Comparison of ENCODE assay signal across 23 cellular contexts in the genomic region with DNA sequence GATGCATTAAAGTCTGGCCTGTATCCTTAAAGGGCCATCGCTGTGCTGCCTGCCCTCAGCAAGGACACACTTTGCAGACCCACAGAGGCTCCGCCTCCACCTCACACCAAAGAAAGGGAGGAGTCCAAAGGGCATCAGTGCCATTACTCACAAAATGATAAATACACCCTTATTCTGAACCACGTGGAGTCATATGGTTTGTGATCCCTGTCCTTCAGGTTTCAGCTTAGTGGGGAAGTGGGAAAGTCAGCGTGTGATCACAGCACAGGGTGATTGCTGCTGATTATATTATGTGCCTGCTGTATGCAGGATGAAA. TPM values are rescaled to one million over a fixed set of nuclear protein-coding genes. Genes with fewer than 3 reads are reported as not detected.
"Had no signal": no experiment of that assay in that cellular context is flagged by ENCODE, and none has a peak within 500 bp of the region (broad histone marks: within the 10 kb centered on the region; RNA-seq: fewer than 3 reads in every experiment).

No MANE protein-coding gene starts in this region.

- H3K4me2 ChIP-seq: SK-N-SH had no signal

- H3K27me3 ChIP-seq: ascending aorta, body of pancreas had no signal

- H3K9me3 ChIP-seq: ascending aorta, body of pancreas, SK-N-SH had no signal

- H3K9me2 ChIP-seq: SK-N-SH had no signal

- H3K9ac ChIP-seq: SK-N-SH had no signal

- H3K4me3 ChIP-seq: ascending aorta, body of pancreas, K562 had no signal

- FAIRE-seq: K562, RCC 7860 had no signal

- ATAC-seq: activated naive CD8-positive, alpha-beta T cell treated with anti-CD3 and anti-CD28 coated beads, Interleukin-2, amount 50 U/mL, for 24 hours; activated T-helper 17 cell treated with anti-CD3 and anti-CD28 coated beads, Interleukin-2, amount 50 U/mL, for 72 hours; body of pancreas; K562; WTC11 had no signal

- H3K27ac ChIP-seq: ascending aorta, body of pancreas had no signal

- H3K4me1 ChIP-seq: ascending aorta had no signal

- DNase-seq: activated CD4-positive, alpha-beta T cell treated with anti-CD3 and anti-CD28 coated beads, Interleukin-2, amount 10 ng/mL, durations not matched to agents 24 days and 14 days; activated CD4-positive, alpha-beta T cell treated with anti-CD3 and anti-CD28 coated beads, Interleukin-2, amount 50 U/mL, for 48 hours; activated CD4-positive, CD25-positive, alpha-beta regulatory T cell treated with anti-CD3 and anti-CD28 coated beads, Interleukin-2, amount 50 U/mL, for 72 hours; activated naive CD8-positive, alpha-beta T cell treated with anti-CD3 and anti-CD28 coated beads, Interleukin-2, amount 50 U/mL, for 24 hours; activated T-cell treated with anti-CD3 and anti-CD28 coated beads for 4 hours; activated T-cell treated with anti-CD3 and anti-CD28 coated beads, Interleukin-2, amount 50 U/mL, for 48 hours; amniotic stem cell; Kasumi-1; NCI-H1105 treated with DMSO at 0.1 percent for 48 hours; NCI-H1436 treated with DMSO at 0.1 percent for 48 hours; NCI-H187; NCI-H2081; NCI-H510A treated with DMSO at 0.1 percent for 48 hours; NCI-H69; SIG-M5; SK-N-SH; SW 1271 had no signal

RNA-seq across cellular contexts. Expression of gene MSANTD1, which starts 35.9 kb away (rescaled TPM):
- total RNA-seq: ascending aorta had no signal
- polyA plus RNA-seq: K562 had no signal
